Comparison of ENCODE assay signal across 22 cellular contexts in the genomic region with DNA sequence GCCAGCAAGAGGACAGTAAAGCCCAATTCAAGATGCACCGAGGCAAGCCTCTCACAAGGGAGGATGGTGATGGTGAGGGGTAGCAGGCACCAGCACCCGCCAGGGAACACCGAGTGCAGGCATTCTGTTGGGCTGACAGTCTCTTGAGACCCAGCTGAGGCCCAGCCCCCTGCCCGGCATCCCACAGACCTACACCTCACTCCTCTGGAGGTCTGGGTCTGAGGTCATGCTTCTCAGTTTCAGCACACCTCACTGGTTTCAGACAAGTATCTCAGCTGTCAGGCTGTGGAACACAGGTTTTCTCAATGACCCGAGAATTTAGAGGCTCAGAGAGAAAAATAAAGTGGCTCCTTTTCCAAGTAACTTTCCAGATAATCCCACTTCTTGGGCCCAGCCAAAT. TPM values are rescaled to one million over a fixed set of nuclear protein-coding genes. Genes with fewer than 3 reads are reported as not detected.
DNase-seq lines count a peak whose midpoint lies in the region; ATAC-seq, FAIRE-seq and TF ChIP-seq lines count a peak whose summit lies in the region.
"Had no signal": no experiment of that assay in that cellular context is flagged by ENCODE, and none has a peak within 500 bp of the region (broad histone marks: within the 10 kb centered on the region; RNA-seq: fewer than 3 reads in every experiment).

No MANE protein-coding gene starts in this region.

- POLR2A ChIA-PET in GM12878 (lab: Charles Lee), result no interaction called here

- intact Hi-C loops in GM12878 (cut with micrococcal nuclease; ENCODE audit: unreplicated experiment), result loop anchor here (5.0 kb wide), 1 partner anchor 117 kb away; the partner anchor contains the start of gene AKAP8

- in situ Hi-C loops in GM12878 (cut with MboI), result no loop called here

- no peak for ATAC-seq in GM12878
- ATAC-seq in GM19452 (IDR thresholded peaks at IDR 0.05; ENCODE audit: unreplicated experiment), result no peak
- ATAC-seq: GM23338 had no signal

- no peak for TF ChIP-seq EP300 in GM12878 (IDR thresholded peaks at IDR 0.05; ENCODE audit: borderline replicate concordance in 1 of 2, control insufficient read depth in 1 of 2, low read depth in 2 of 2, low read length in 2 of 2)

- H3K4me1 ChIP-seq in BLaER1 treated with 17β-estradiol and CSF1 and Interleukin-3, amounts not matched to agents 10 nM and 100 nM, result peaks cover 46 to 67% (median 54%) of the 10 kb centered on the region in 10 experiments
- H3K4me1 ChIP-seq in GM12878 (ENCODE audit: control insufficient read depth, insufficient read depth, low read length), result no peaks in the 10 kb centered on the region
- H3K4me1 ChIP-seq in osteoblast (ENCODE audit: insufficient read depth, low read length), result no peaks in the 10 kb centered on the region
- H3K4me1 ChIP-seq: HAP-1, SJSA1 had no signal

- RAD21 ChIA-PET in GM12878 (lab: Charles Lee; ENCODE audit: unreplicated experiment), result interaction anchor here (0.9 kb wide), 1 partner anchor 118 kb away, joined by 3 read pairs; no protein-coding TSS in a partner anchor

- H3K27ac ChIP-seq in BLaER1 treated with 17β-estradiol and CSF1 and Interleukin-3, amounts not matched to agents 10 nM and 100 nM, result peak overlapping the region in 2 of 11 experiments; percentile 25 to 26; a peak in 2 of 22 replicates
- no peak overlapping the region for H3K27ac ChIP-seq in GM12878 (ENCODE audit: control insufficient read depth, insufficient read depth)
- no peak overlapping the region for H3K27ac ChIP-seq in osteoblast (ENCODE audit: low read depth, low read length)
- H3K27ac ChIP-seq: HL-60, Peyer's patch, SJSA1 had no signal

- SMC1A ChIA-PET in GM12878 (lab: Charles Lee; ENCODE audit: uncharacterized antibody, unreplicated experiment), result interaction anchor here (1.7 kb wide), 1 partner anchor 30 kb away, joined by 3 read pairs; no protein-coding TSS in a partner anchor

- no peak overlapping the region for H2AFZ ChIP-seq in GM12878 (ENCODE audit: control insufficient read depth, low read depth, low read length)
- H2AFZ ChIP-seq in osteoblast (ENCODE audit: low read length), result no peak overlapping the region
- H2AFZ ChIP-seq: GM23338 had no signal

- no peak for TF ChIP-seq POLR2A in GM12892 (IDR thresholded peaks at IDR 0.05; ENCODE audit: low read depth, low read length)
- TF ChIP-seq POLR2A in GM12878 (IDR thresholded peaks at IDR 0.05; ENCODE audit: low read depth, low read length), result no peak

- CTCF ChIA-PET in GM12878 (lab: Yijun Ruan, JAX), result interaction anchor here (0.7 to 0.9 kb wide), 3 partner anchors 76 to 295 kb away, joined by 3 to 4 read pairs (median 3); no protein-coding TSS in a partner anchor

- peaks cover 94 to 100% (median 99%) of the 10 kb centered on the region in 11 experiments for H3K36me3 ChIP-seq in BLaER1 treated with 17β-estradiol and CSF1 and Interleukin-3, amounts not matched to agents 10 nM and 100 nM
- peaks cover 45 to 71% of the 10 kb centered on the region in 2 experiments for H3K36me3 ChIP-seq in GM12878 (ENCODE audit: control insufficient read depth in 2 of 2, insufficient read depth in 2 of 2, low read length in 1 of 2)
- peaks cover 94% of the 10 kb centered on the region for H3K36me3 ChIP-seq in osteoblast (ENCODE audit: insufficient read depth, low read length)

- H3K4me2 ChIP-seq in BLaER1 treated with 17β-estradiol and CSF1 and Interleukin-3, amounts not matched to agents 10 nM and 100 nM, result peak overlapping the region in 8 of 11 experiments; percentile 38 to 70 (median 47); a peak in 15 of 22 replicates
- H3K4me2 ChIP-seq in GM12878 (ENCODE audit: control insufficient read depth, insufficient read depth), result no peak overlapping the region
- no peak overlapping the region for H3K4me2 ChIP-seq in osteoblast (ENCODE audit: insufficient read depth, low read length)
- H3K4me2 ChIP-seq: GM23338 had no signal

- no peak for DNase-seq in GM12892 (ENCODE audit: insufficient read length)
- no peak for DNase-seq in GM12878 (ENCODE audit: low read depth, low spot score)
- DNase-seq in osteoblast (ENCODE audit: insufficient read length, low spot score, missing footprints), result peak; percentile 38
- DNase-seq in NCI-H748 treated with DMSO at 0.1 percent for 48 hours (lab: John Stamatoyannopoulos, UW), result no peak
- DNase-seq in AG08396 (ENCODE audit: low spot score), result no peak
- DNase-seq: C1 segment of cervical spinal cord, KBM-7, NCI-H1105, NCI-H146, NCI-H2029 treated with DMSO at 0.1 percent for 48 hours, NCI-H345, NCI-H524, NCI-H82, Peyer's patch had no signal

- no peak for TF ChIP-seq RAD21 in GM12878 (IDR thresholded peaks at IDR 0.05; ENCODE audit: insufficient read depth, low read depth, low read length)

- TF ChIP-seq CTCF in GM12878 (IDR thresholded peaks at IDR 0.05 in 2 of 3, conservative IDR thresholded peaks at IDR 0.05 in 1 of 3; ENCODE audit: control insufficient read depth in 2 of 3, extremely low read depth in 1 of 3, insufficient read depth in 1 of 3, low read depth in 3 of 3, low read length in 3 of 3) (no peak), osteoblast (IDR thresholded peaks at IDR 0.05; ENCODE audit: extremely low read depth, low read depth, low read length) (no peak)

- peak overlapping the region in 10 of 11 experiments; percentile 31 to 64 (median 43); a peak in 16 of 22 replicates for H3K9ac ChIP-seq in BLaER1 treated with 17β-estradiol and CSF1 and Interleukin-3, amounts not matched to agents 10 nM and 100 nM
- H3K9ac ChIP-seq in GM12878 (ENCODE audit: control insufficient read depth, insufficient read depth, low read length), result no peak overlapping the region

- peaks cover 99 to 100% (median 100%) of the 10 kb centered on the region in 11 experiments for H4K20me1 ChIP-seq in BLaER1 treated with 17β-estradiol and CSF1 and Interleukin-3, amounts not matched to agents 10 nM and 100 nM
- H4K20me1 ChIP-seq in GM12878 (ENCODE audit: control insufficient read depth, insufficient read depth) (0 out of 2 replicates have a peak, but pooled peaks cover 3% of the 10 kb centered on the region), osteoblast (ENCODE audit: insufficient read depth, low read length) (peaks cover 75% of the 10 kb centered on the region)

- H3K79me2 ChIP-seq in GM12878 (ENCODE audit: control insufficient read depth, insufficient read depth, low read length) (no peaks in the 10 kb centered on the region), osteoblast (ENCODE audit: insufficient read depth, low read length) (peaks cover 92% of the 10 kb centered on the region)

- H3K4me3 ChIP-seq in BLaER1 treated with 17β-estradiol and CSF1 and Interleukin-3, amounts not matched to agents 10 nM and 100 nM, result no peak overlapping the region
- H3K4me3 ChIP-seq in GM12878 (no peak overlapping the region), osteoblast (ENCODE audit: insufficient read depth, low read length) (no peak overlapping the region)
- H3K4me3 ChIP-seq: GM23338, HAP-1, Peyer's patch, SJSA1 had no signal

- BruUV-seq in GM12878 (replicated peaks; lab: Mats Ljungman, UMichigan), result no TSS peak

- FAIRE-seq in GM12892 (lab: Jason Lieb, UNC), result peak; percentile 42
- FAIRE-seq in GM12878 (lab: Jason Lieb, UNC), result peak; percentile 27
- FAIRE-seq: G401.6 had no signal

- no peaks in the 10 kb centered on the region for H3K9me3 ChIP-seq in BLaER1 treated with 17β-estradiol and CSF1 and Interleukin-3, amounts not matched to agents 10 nM and 100 nM (replicated peaks in 1 of 11)
- H3K9me3 ChIP-seq in GM12878 (replicated peaks; ENCODE audit: control insufficient read depth, insufficient read depth, low read length) (no peaks in the 10 kb centered on the region), osteoblast (ENCODE audit: low read depth, low read length) (no peaks in the 10 kb centered on the region)
- H3K9me3 ChIP-seq: HAP-1, Peyer's patch, SJSA1 had no signal

- WGBS in GM12878 (ENCODE audit: insufficient coverage, insufficient replicate concordance, low lambda C conversion rate, missing lambda C conversion rate), result 61% methylated on average over 5 of the region's 5 CpGs

- no peaks in the 10 kb centered on the region for H3K27me3 ChIP-seq in BLaER1 treated with 17β-estradiol and CSF1 and Interleukin-3, amounts not matched to agents 10 nM and 100 nM
- H3K27me3 ChIP-seq in GM12878 (replicated peaks in 1 of 2; ENCODE audit: control insufficient read depth in 2 of 2, insufficient read depth in 2 of 2, low read length in 1 of 2), result no peaks in the 10 kb centered on the region
- no peaks in the 10 kb centered on the region for H3K27me3 ChIP-seq in osteoblast (ENCODE audit: insufficient read depth, low read length)
- H3K27me3 ChIP-seq: Peyer's patch, SJSA1 had no signal

RNA-seq across cellular contexts. Expression of gene EPHX3, which starts 27.7 kb away (rescaled TPM):
- not detected for polyA plus RNA-seq in GM12892 (2012; ENCODE audit: missing spikeins)
- not detected in 2 replicates for total RNA-seq in GM12878 (2013; cell fraction: nucleolus; rRNA removed)
- not detected in 2 replicates for total RNA-seq in GM12878 (2014; rRNA removed)
- total RNA-seq in GM12878 (2014; rRNA removed; fragmentation: Illumina TruSeq; extraction: Trizol), result not detected in 2 replicates
- not detected in 2 replicates for total RNA-seq in GM12878 (2021)
- not detected for polyA plus RNA-seq in GM12878 (2011; ENCODE audit: low read depth)
- 0.04 TPM in 1 of 2 replicates, not detected in the other for polyA plus RNA-seq in GM12878 (2011; rRNA removed)
- not detected in 2 replicates for polyA plus RNA-seq in GM12878 (2011; cell fraction: cytosol; rRNA removed)
- 0.26 TPM in 1 of 2 replicates, not detected in the other for polyA plus RNA-seq in GM12878 (2011; cell fraction: nucleus; rRNA removed)
- polyA plus RNA-seq in GM12878 (2012), result not detected in 2 replicates
- polyA plus RNA-seq in GM12878 (2014; fragmentation: Illumina TruSeq; extraction: Trizol), result not detected in 2 replicates
- polyA plus RNA-seq in GM12878 (2014; fragmentation: Nextera tagmentation; extraction: Ambion mirVana), result not detected
- polyA plus RNA-seq in GM12878 (2014; rRNA removed), result not detected in 2 replicates
- not detected for polyA plus RNA-seq in GM12878 (2016; fragmentation: Nextera tagmentation; extraction: Ambion mirVana)
- polyA minus RNA-seq in GM12878 (2011; rRNA and poly(A)+ RNA removed), result 0.21 and 0.29 TPM in 2 replicates
- polyA minus RNA-seq in GM12878 (2011; cell fraction: cytosol; rRNA and poly(A)+ RNA removed), result not detected in 2 replicates
- polyA minus RNA-seq in GM12878 (2011; cell fraction: nucleus; rRNA and poly(A)+ RNA removed), result 0.48 TPM in 1 of 2 replicates, not detected in the other
- total RNA-seq in osteoblast, result 0.29 TPM in 1 of 2 replicates, not detected in the other
- total RNA-seq: HT-29, Peyer's patch had no signal

RNA-seq across cellular contexts. Expression of gene NOTCH3, which starts 59.1 kb away (rescaled TPM):
- polyA plus RNA-seq in GM12892 (2012; ENCODE audit: missing spikeins), result not detected
- not detected in 2 replicates for total RNA-seq in GM12878 (2013; cell fraction: nucleolus; rRNA removed)
- 0.11 TPM in 1 of 2 replicates, not detected in the other for total RNA-seq in GM12878 (2014; rRNA removed)
- total RNA-seq in GM12878 (2014; rRNA removed; fragmentation: Illumina TruSeq; extraction: Trizol), result not detected in 2 replicates
- 0.10 and 0.37 TPM in 2 replicates for total RNA-seq in GM12878 (2021)
- polyA plus RNA-seq in GM12878 (2011; ENCODE audit: low read depth), result not detected
- not detected in 2 replicates for polyA plus RNA-seq in GM12878 (2011; rRNA removed)
- polyA plus RNA-seq in GM12878 (2011; cell fraction: cytosol; rRNA removed), result not detected in 2 replicates
- 0.01 TPM in 1 of 2 replicates, not detected in the other for polyA plus RNA-seq in GM12878 (2011; cell fraction: nucleus; rRNA removed)
- 0.07 and 0.12 TPM in 2 replicates for polyA plus RNA-seq in GM12878 (2012)
- polyA plus RNA-seq in GM12878 (2014; fragmentation: Illumina TruSeq; extraction: Trizol), result 0.01 TPM in 1 of 2 replicates, not detected in the other
- not detected for polyA plus RNA-seq in GM12878 (2014; fragmentation: Nextera tagmentation; extraction: Ambion mirVana)
- polyA plus RNA-seq in GM12878 (2014; rRNA removed), result 0.03 and 0.42 TPM in 2 replicates
- polyA plus RNA-seq in GM12878 (2016; fragmentation: Nextera tagmentation; extraction: Ambion mirVana), result under 1 TPM in 1 of 2 experiments, not detected in 1; 0.03 TPM
- polyA minus RNA-seq in GM12878 (2011; rRNA and poly(A)+ RNA removed), result not detected in 2 replicates
- polyA minus RNA-seq in GM12878 (2011; cell fraction: cytosol; rRNA and poly(A)+ RNA removed), result not detected in 2 replicates
- polyA minus RNA-seq in GM12878 (2011; cell fraction: nucleus; rRNA and poly(A)+ RNA removed), result not detected in 2 replicates
- 49.8 and 51.8 TPM in 2 replicates for total RNA-seq in osteoblast

Comparison
In these comparisons a context has a peak if more than half of its experiments do, and no peak if none do; other contexts are left out.
1. H3K4me2 ChIP-seq: peak in BLaER1 treated with 17β-estradiol and CSF1 and Interleukin-3, amounts not matched to agents 10 nM and 100 nM (8 of 11); none in GM12878 (single experiment) and osteoblast (single experiment).
2. RNA of gene NOTCH3, which starts 59.1 kb away (total RNA-seq): 49.8 to 51.8 TPM in osteoblast; 0.10 to 0.37 TPM in GM12878; every median in the first group is over 10 times any median in the second.